ENCODE assay signal across 8 cellular contexts in genomic region chr1:169586067-169586394, GRCh38. TPM values are rescaled to one million over a fixed set of nuclear protein-coding genes. Genes with fewer than 3 reads are reported as not detected.
DNase-seq lines count a peak whose midpoint lies in the region; ATAC-seq lines count a peak whose summit lies in the region.

No MANE protein-coding gene starts in this region.

- H3K27ac Mint-ChIP-seq in activated naive CD8-positive, alpha-beta T cell treated with anti-CD3 and anti-CD28 coated beads, Interleukin-2, amount 50 U/mL, for 24 hours: peak overlapping the region; percentile 96
- H3K27ac Mint-ChIP-seq in natural killer cell treated with Interleukin-12 subunit alpha and Interleukin-12 subunit beta and Interleukin-15 and Interleukin-18, amount 100 ng/mL, for 72 hours: peak overlapping the region in 1 of 2 donors; percentile 55

- ATAC-seq in GM18870 (IDR thresholded peaks at IDR 0.05; ENCODE audit: unreplicated experiment) (peak; percentile 27), HG03045 (IDR thresholded peaks at IDR 0.05; ENCODE audit: unreplicated experiment) (peak; percentile 14), HG03108 (IDR thresholded peaks at IDR 0.05; ENCODE audit: unreplicated experiment) (no peak)
- ATAC-seq in activated naive CD8-positive, alpha-beta T cell treated with anti-CD3 and anti-CD28 coated beads, Interleukin-2, amount 50 U/mL, for 24 hours: peak; percentile 9
- ATAC-seq in natural killer cell treated with Interleukin-12 subunit alpha and Interleukin-12 subunit beta and Interleukin-15 and Interleukin-18, amount 100 ng/mL, for 72 hours: no peak

- H3K36me3 Mint-ChIP-seq in activated naive CD8-positive, alpha-beta T cell treated with anti-CD3 and anti-CD28 coated beads, Interleukin-2, amount 50 U/mL, for 24 hours (ENCODE audit: low read depth): peaks cover 25% of the 10 kb centered on the region
- no peaks in the 10 kb centered on the region for H3K36me3 Mint-ChIP-seq in natural killer cell treated with Interleukin-12 subunit alpha and Interleukin-12 subunit beta and Interleukin-15 and Interleukin-18, amount 100 ng/mL, for 72 hours

- H3K9me3 Mint-ChIP-seq in activated naive CD8-positive, alpha-beta T cell treated with anti-CD3 and anti-CD28 coated beads, Interleukin-2, amount 50 U/mL, for 24 hours: no peaks in the 10 kb centered on the region
- no peaks in the 10 kb centered on the region for H3K9me3 Mint-ChIP-seq in natural killer cell treated with Interleukin-12 subunit alpha and Interleukin-12 subunit beta and Interleukin-15 and Interleukin-18, amount 100 ng/mL, for 72 hours

- intact Hi-C loops in head of caudate nucleus (cut with DNase I): no loop called here

- no peak for DNase-seq in activated naive CD8-positive, alpha-beta T cell treated with anti-CD3 and anti-CD28 coated beads, Interleukin-2, amount 50 U/mL, for 24 hours
- DNase-seq in natural killer cell treated with Interleukin-12 subunit alpha and Interleukin-12 subunit beta and Interleukin-15 and Interleukin-18, amount 100 ng/mL, for 72 hours (ENCODE audit: low spot score): no peak
- no peak for DNase-seq in ecto neural progenitor cell (ENCODE audit: low spot score)
- DNase-seq in head of caudate nucleus: no peak
- no peak for DNase-seq in cerebellum (ENCODE audit: low spot score)

- H3K4me1 Mint-ChIP-seq in activated naive CD8-positive, alpha-beta T cell treated with anti-CD3 and anti-CD28 coated beads, Interleukin-2, amount 50 U/mL, for 24 hours: peaks cover 69% of the 10 kb centered on the region
- H3K4me1 Mint-ChIP-seq in natural killer cell treated with Interleukin-12 subunit alpha and Interleukin-12 subunit beta and Interleukin-15 and Interleukin-18, amount 100 ng/mL, for 72 hours (ENCODE audit: low read depth in 2 of 2): peaks cover 6 to 8% of the 10 kb centered on the region in 2 donors

- H3K27me3 Mint-ChIP-seq in activated naive CD8-positive, alpha-beta T cell treated with anti-CD3 and anti-CD28 coated beads, Interleukin-2, amount 50 U/mL, for 24 hours: no peaks in the 10 kb centered on the region
- peaks cover 10 to 31% of the 10 kb centered on the region in 2 donors for H3K27me3 Mint-ChIP-seq in natural killer cell treated with Interleukin-12 subunit alpha and Interleukin-12 subunit beta and Interleukin-15 and Interleukin-18, amount 100 ng/mL, for 72 hours

- peak overlapping the region; percentile 90 for H3K4me3 Mint-ChIP-seq in activated naive CD8-positive, alpha-beta T cell treated with anti-CD3 and anti-CD28 coated beads, Interleukin-2, amount 50 U/mL, for 24 hours
- H3K4me3 Mint-ChIP-seq in natural killer cell treated with Interleukin-12 subunit alpha and Interleukin-12 subunit beta and Interleukin-15 and Interleukin-18, amount 100 ng/mL, for 72 hours: peak overlapping the region; percentile 26

RNA-seq across cellular contexts. Expression of gene F5, which starts 0.2 kb away (rescaled TPM):
- under 1 TPM; 0.47 to 0.55 TPM for total RNA-seq in natural killer cell treated with Interleukin-12 subunit alpha and Interleukin-12 subunit beta and Interleukin-15 and Interleukin-18, amount 100 ng/mL, for 72 hours
- total RNA-seq in cerebellum: 0.18 TPM

RNA-seq across cellular contexts. Expression of gene SELP, which starts 43.9 kb away (rescaled TPM):
- total RNA-seq in natural killer cell treated with Interleukin-12 subunit alpha and Interleukin-12 subunit beta and Interleukin-15 and Interleukin-18, amount 100 ng/mL, for 72 hours: not detected
- total RNA-seq in cerebellum: 0.27 TPM

Comparison
In these comparisons a context has a peak if more than half of its experiments do, and no peak if none do; other contexts are left out.
1. ATAC-seq: peak in GM18870 (single experiment), HG03045 (single experiment) and activated naive CD8-positive, alpha-beta T cell treated with anti-CD3 and anti-CD28 coated beads, Interleukin-2, amount 50 U/mL, for 24 hours (single experiment); none in natural killer cell treated with Interleukin-12 subunit alpha and Interleukin-12 subunit beta and Interleukin-15 and Interleukin-18, amount 100 ng/mL, for 72 hours (0 of 2) and HG03108 (single experiment).